In the genomic region with DNA sequence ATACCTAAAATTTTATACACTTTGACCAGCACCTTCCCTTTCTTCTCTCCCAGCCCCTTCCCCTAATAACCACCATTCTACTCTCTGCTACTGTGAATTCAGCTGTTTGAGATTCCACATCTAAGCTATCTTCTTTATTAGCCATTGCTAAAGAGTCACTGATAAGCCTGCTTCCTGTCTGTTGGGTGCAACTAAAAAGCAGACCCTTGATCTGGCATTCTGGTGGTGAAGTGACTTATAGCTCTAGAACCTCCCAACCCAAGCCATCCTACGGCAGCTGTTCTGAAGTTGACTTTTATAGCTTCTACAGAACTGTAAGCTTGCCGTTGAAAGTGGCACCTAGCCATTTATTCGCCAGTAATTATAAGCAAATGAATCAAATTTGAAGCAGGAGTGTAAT, we compare ENCODE assay signal across 1 cellular context.
TF ChIP-seq lines count a peak whose summit lies in the region.

No MANE protein-coding gene starts in this region.

TF ChIP-seq in IMR-90, 13 proteins besides CTCF, POLR2A, EP300 and RAD21:
- TF ChIP-seq CEBPB (IDR thresholded peaks at IDR 0.05; ENCODE audit: low read depth, low read length), result no peak
- TF ChIP-seq CHD1 (IDR thresholded peaks at IDR 0.05; ENCODE audit: low read depth, low read length), result no peak
- TF ChIP-seq MAZ (IDR thresholded peaks at IDR 0.05; ENCODE audit: borderline replicate concordance, low read depth, low read length), result no peak
- TF ChIP-seq, protein P1, sequence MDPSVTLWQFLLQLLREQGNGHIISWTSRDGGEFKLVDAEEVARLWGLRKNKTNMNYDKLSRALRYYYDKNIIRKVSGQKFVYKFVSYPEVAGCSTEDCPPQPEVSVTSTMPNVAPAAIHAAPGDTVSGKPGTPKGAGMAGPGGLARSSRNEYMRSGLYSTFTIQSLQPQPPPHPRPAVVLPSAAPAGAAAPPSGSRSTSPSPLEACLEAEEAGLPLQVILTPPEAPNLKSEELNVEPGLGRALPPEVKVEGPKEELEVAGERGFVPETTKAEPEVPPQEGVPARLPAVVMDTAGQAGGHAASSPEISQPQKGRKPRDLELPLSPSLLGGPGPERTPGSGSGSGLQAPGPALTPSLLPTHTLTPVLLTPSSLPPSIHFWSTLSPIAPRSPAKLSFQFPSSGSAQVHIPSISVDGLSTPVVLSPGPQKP (IDR thresholded peaks at IDR 0.05; ENCODE audit: borderline replicate concordance, low read depth, low read length), result no peak
- TF ChIP-seq MAFK (IDR thresholded peaks at IDR 0.05; ENCODE audit: low read depth, low read length), result no peak
- no peak for TF ChIP-seq RCOR1 (IDR thresholded peaks at IDR 0.05; ENCODE audit: insufficient replicate concordance, low read length)
- TF ChIP-seq BHLHE40 (IDR thresholded peaks at IDR 0.05; ENCODE audit: low read depth, low read length), result no peak
- TF ChIP-seq SMC3 (IDR thresholded peaks at IDR 0.05; ENCODE audit: low read depth, low read length), result no peak
